2 cellular contexts compared by ENCODE assay signal in genomic region chr15:75584121-75584520, GRCh38.
A peak's percentile ranks its signal among the peaks of the same experiment; 100 is the strongest.
TF ChIP-seq lines count a peak whose summit lies in the region.

No MANE protein-coding gene starts in this region.

TF ChIP-seq in HepG2, 621 proteins besides CTCF, POLR2A, EP300 and RAD21:
- no peak for TF ChIP-seq PRMT3 (CRISPR knock-in tag; IDR thresholded peaks at IDR 0.05; ENCODE audit: borderline replicate concordance, low read depth)
- peak; percentile 40; the same call in 1 of the 2 replicates for TF ChIP-seq ZBTB43 (CRISPR knock-in tag; conservative IDR thresholded peaks at IDR 0.05)
- TF ChIP-seq DPF2 (CRISPR knock-in tag; IDR thresholded peaks at IDR 0.05; ENCODE audit: borderline replicate concordance, low read depth): no peak

TF ChIP-seq in GM12891, 5 proteins besides CTCF, POLR2A, EP300 and RAD21:
- TF ChIP-seq SPI1 (IDR thresholded peaks at IDR 0.05; ENCODE audit: low read depth, low read length) (no peak), TAF1 (IDR thresholded peaks at IDR 0.05; ENCODE audit: low read depth, low read length) (no peak), POLR2AphosphoS5 (IDR thresholded peaks at IDR 0.05; ENCODE audit: low read depth, low read length) (no peak), PAX5 (IDR thresholded peaks at IDR 0.05; ENCODE audit: insufficient read depth, low read length, severe bottlenecking) (no peak), POU2F2 (IDR thresholded peaks at IDR 0.05; ENCODE audit: low read depth, low read length) (no peak)
TF ChIP-seq in GM12891: peak in this region for 0.
